ENCODE assay signal across 25 cellular contexts in the genomic region with DNA sequence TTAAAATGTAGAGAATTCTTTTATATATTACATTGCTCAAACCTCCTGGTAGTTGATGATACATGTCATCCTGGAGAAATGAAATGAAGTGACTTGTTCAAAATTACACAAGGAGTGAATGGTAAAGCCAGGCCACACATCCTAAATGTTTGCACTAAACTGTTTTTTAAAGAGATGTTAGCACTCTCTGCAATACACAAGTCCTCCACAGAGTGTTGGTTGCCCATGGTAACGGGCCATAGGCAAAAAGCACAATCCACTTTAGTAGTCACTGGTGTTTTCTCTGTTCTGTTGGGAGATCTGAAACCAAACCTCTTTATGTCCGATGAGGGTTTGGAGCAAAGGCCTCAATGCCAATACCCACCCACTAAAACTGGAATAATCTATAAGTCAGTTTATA.
A peak's percentile ranks its signal among the peaks of the same experiment; 100 is the strongest.
DNase-seq lines count a peak whose midpoint lies in the region; ATAC-seq and TF ChIP-seq lines count a peak whose summit lies in the region.
"Had no signal": no experiment of that assay in that cellular context is flagged by ENCODE, and none has a peak within 500 bp of the region (broad histone marks: within the 10 kb centered on the region; RNA-seq: fewer than 3 reads in every experiment).

No MANE protein-coding gene starts in this region.

- H3K27ac Mint-ChIP-seq in T-helper 17 cell: no peak overlapping the region
- H3K27ac Mint-ChIP-seq: activated CD4-positive, alpha-beta T cell treated with anti-CD3 and anti-CD28 coated beads, Interleukin-2, amount 10 ng/mL, durations not matched to agents 7 days and 5 days; activated CD8-positive, alpha-beta memory T cell treated with anti-CD3 and anti-CD28 coated beads, Interleukin-2, amount 10 ng/mL, durations not matched to agents 7 days and 5 days; activated naive CD4-positive, alpha-beta T cell treated with anti-CD3 and anti-CD28 coated beads, Interleukin-2, amount 10 ng/mL, durations not matched to agents 7 days and 5 days; IgD-negative memory B cell; naive thymus-derived CD4-positive, alpha-beta T cell had no signal

- peak; percentile 30 for TF ChIP-seq CTCF in fibroblast of the aortic adventitia (IDR thresholded peaks at IDR 0.05; ENCODE audit: insufficient read depth, low read length)

- no peak overlapping the region for H3K4me3 ChIP-seq in fibroblast of the aortic adventitia (ENCODE audit: low read depth, low read length)
- H3K4me3 ChIP-seq: cardiac muscle cell, SK-N-MC, skin epidermis had no signal

- H3K36me3 Mint-ChIP-seq in T-helper 17 cell (ENCODE audit: low read depth): no peaks in the 10 kb centered on the region
- H3K36me3 Mint-ChIP-seq: activated CD8-positive, alpha-beta memory T cell treated with anti-CD3 and anti-CD28 coated beads, Interleukin-2, amount 10 ng/mL, durations not matched to agents 7 days and 5 days; activated naive CD4-positive, alpha-beta T cell treated with anti-CD3 and anti-CD28 coated beads, Interleukin-2, amount 10 ng/mL, durations not matched to agents 7 days and 5 days; naive thymus-derived CD4-positive, alpha-beta T cell had no signal

- no peak overlapping the region for H3K4me3 Mint-ChIP-seq in T-helper 17 cell
- H3K4me3 Mint-ChIP-seq: activated CD4-positive, alpha-beta T cell treated with anti-CD3 and anti-CD28 coated beads, Interleukin-2, amount 10 ng/mL, durations not matched to agents 7 days and 5 days; activated CD8-positive, alpha-beta memory T cell treated with anti-CD3 and anti-CD28 coated beads, Interleukin-2, amount 10 ng/mL, durations not matched to agents 7 days and 5 days; activated naive CD4-positive, alpha-beta T cell treated with anti-CD3 and anti-CD28 coated beads, Interleukin-2, amount 10 ng/mL, durations not matched to agents 7 days and 5 days; IgD-negative memory B cell; naive thymus-derived CD4-positive, alpha-beta T cell had no signal

- peak; percentile 32 for DNase-seq in NCI-H748 (lab: John Stamatoyannopoulos, UW; ENCODE audit: unreplicated experiment)
- DNase-seq in NCI-H748 treated with DMSO at 0.1 percent for 48 hours (lab: John Stamatoyannopoulos, UW): no peak
- DNase-seq in SK-N-DZ (ENCODE audit: low spot score): peak; percentile 29
- DNase-seq in fibroblast of the aortic adventitia (ENCODE audit: low read depth): peak; percentile 40
- no peak for DNase-seq in stimulated activated CD4-positive, alpha-beta T cell treated with anti-CD3 and anti-CD28 coated beads, Interleukin-1b, Interleukin-23, amount 100 ng/mL, for 48 hours
- no peak for DNase-seq in HuH-7 (ENCODE audit: low spot score)
- no peak for DNase-seq in T-helper 17 cell
- DNase-seq: activated CD4-positive, alpha-beta T cell treated with anti-CD3 and anti-CD28 coated beads, Interleukin-2, amount 10 ng/mL, durations not matched to agents 7 days and 5 days; activated CD8-positive, alpha-beta memory T cell treated with anti-CD3 and anti-CD28 coated beads, Interleukin-2, amount 10 ng/mL, durations not matched to agents 7 days and 5 days; activated naive CD4-positive, alpha-beta T cell treated with anti-CD3 and anti-CD28 coated beads, Interleukin-2, amount 10 ng/mL, durations not matched to agents 7 days and 5 days; Calu3; left colon; naive thymus-derived CD4-positive, alpha-beta T cell; NCI-H1436; NCI-H526; nucleus accumbens; RPMI8226; stimulated activated CD4-positive, alpha-beta T cell treated with anti-CD3 and anti-CD28 coated beads, Interleukin-2, amount 100 ng/mL, for 24 hours; substantia nigra; WERI-Rb-1 had no signal

- no peaks in the 10 kb centered on the region for H3K4me1 Mint-ChIP-seq in T-helper 17 cell
- H3K4me1 Mint-ChIP-seq: activated CD4-positive, alpha-beta T cell treated with anti-CD3 and anti-CD28 coated beads, Interleukin-2, amount 10 ng/mL, durations not matched to agents 7 days and 5 days; activated CD8-positive, alpha-beta memory T cell treated with anti-CD3 and anti-CD28 coated beads, Interleukin-2, amount 10 ng/mL, durations not matched to agents 7 days and 5 days; activated naive CD4-positive, alpha-beta T cell treated with anti-CD3 and anti-CD28 coated beads, Interleukin-2, amount 10 ng/mL, durations not matched to agents 7 days and 5 days; IgD-negative memory B cell; naive thymus-derived CD4-positive, alpha-beta T cell had no signal

- peaks cover 6% of the 10 kb centered on the region for H3K9me3 ChIP-seq in T-helper 17 cell (ENCODE audit: control insufficient read depth, low read length, poor library complexity, severe bottlenecking)

- ATAC-seq in GM19328 (IDR thresholded peaks at IDR 0.05; ENCODE audit: unreplicated experiment) (no peak), T-helper 17 cell (no peak)
- ATAC-seq: activated CD8-positive, alpha-beta memory T cell treated with anti-CD3 and anti-CD28 coated beads, Interleukin-2, amount 10 ng/mL, durations not matched to agents 7 days and 5 days; left colon; naive thymus-derived CD4-positive, alpha-beta T cell had no signal

- peaks cover 12% of the 10 kb centered on the region for H3K27me3 Mint-ChIP-seq in T-helper 17 cell
- H3K27me3 Mint-ChIP-seq: activated CD4-positive, alpha-beta T cell treated with anti-CD3 and anti-CD28 coated beads, Interleukin-2, amount 10 ng/mL, durations not matched to agents 7 days and 5 days; activated CD8-positive, alpha-beta memory T cell treated with anti-CD3 and anti-CD28 coated beads, Interleukin-2, amount 10 ng/mL, durations not matched to agents 7 days and 5 days; activated naive CD4-positive, alpha-beta T cell treated with anti-CD3 and anti-CD28 coated beads, Interleukin-2, amount 10 ng/mL, durations not matched to agents 7 days and 5 days; IgD-negative memory B cell had no signal

Comparison
In these comparisons a context has a peak if more than half of its experiments do, and no peak if none do; other contexts are left out.
1. DNase-seq: peak in NCI-H748 (single experiment), SK-N-DZ (single experiment) and fibroblast of the aortic adventitia (single experiment); none in NCI-H748 treated with DMSO at 0.1 percent for 48 hours (single experiment), stimulated activated CD4-positive, alpha-beta T cell treated with anti-CD3 and anti-CD28 coated beads, Interleukin-1b, Interleukin-23, amount 100 ng/mL, for 48 hours (single experiment), HuH-7 (single experiment) and T-helper 17 cell (0 of 3).